In the genomic region with DNA sequence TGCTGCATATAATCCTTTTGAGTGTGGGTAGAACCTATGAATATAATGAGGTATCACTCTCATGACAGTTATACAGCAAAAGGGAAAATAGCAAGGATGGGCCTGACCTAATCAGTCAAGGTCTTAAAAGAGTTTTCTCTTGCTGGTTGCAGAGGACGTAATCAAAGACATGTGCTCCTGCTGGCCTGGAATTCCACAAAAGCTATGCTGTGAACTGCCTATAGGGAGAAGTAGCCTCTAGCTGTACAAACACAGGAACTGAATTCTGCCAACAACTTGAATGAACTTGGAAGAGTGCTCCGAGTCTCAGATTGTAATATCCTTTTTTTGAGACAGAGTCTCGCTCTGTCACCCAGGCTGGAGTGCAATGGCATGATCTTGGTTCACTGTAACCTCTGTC, we compare ENCODE assay signal across 31 cellular contexts.
"Had no signal": no experiment of that assay in that cellular context is flagged by ENCODE, and none has a peak within 500 bp of the region (broad histone marks: within the 10 kb centered on the region; RNA-seq: fewer than 3 reads in every experiment).

No MANE protein-coding gene starts in this region.

- H2AFZ ChIP-seq: PC-9 had no signal

- H3K4me3 Mint-ChIP-seq: activated B cell treated with CpG ODN at 0.5 μM for 24 hours; activated CD4-positive, alpha-beta memory T cell treated with anti-CD3 and anti-CD28 coated beads for 36 hours; activated naive CD4-positive, alpha-beta T cell treated with anti-CD3 and anti-CD28 coated beads for 36 hours; activated T-cell treated with anti-CD3 and anti-CD28 coated beads, Interleukin-2, amount 50 U/mL, for 4 hours; activated T-helper 1 cell treated with anti-CD3 and anti-CD28 coated beads, Interleukin-12 subunit alpha, Interleukin-12 subunit beta, Interleukin-2, Interleukin-4 antibody, amounts not matched to agents 30 ng/mL and 10 ng/mL and 1 ng/mL, durations not matched to agents 14 hours and 24 hours and 36 hours; brain had no signal

- H3K4me2 ChIP-seq: PC-9 had no signal

- H3K36me3 Mint-ChIP-seq: activated CD4-positive, alpha-beta memory T cell treated with anti-CD3 and anti-CD28 coated beads for 36 hours; activated naive CD4-positive, alpha-beta T cell treated with anti-CD3 and anti-CD28 coated beads, Interleukin-2, amount 50 U/mL, for 72 hours; brain had no signal

- ATAC-seq: activated naive CD4-positive, alpha-beta T cell treated with anti-CD3 and anti-CD28 coated beads, Interleukin-2, amount 50 U/mL, for 72 hours; activated T-cell treated with anti-CD3 and anti-CD28 coated beads, Interleukin-2, amount 50 U/mL, for 4 hours; K562 had no signal

- H3K9me3 Mint-ChIP-seq: activated CD4-positive, alpha-beta memory T cell treated with anti-CD3 and anti-CD28 coated beads for 36 hours; activated T-cell treated with anti-CD3 and anti-CD28 coated beads, Interleukin-2, amount 50 U/mL, for 4 hours; activated T-helper 1 cell treated with anti-CD3 and anti-CD28 coated beads, Interleukin-12 subunit alpha, Interleukin-12 subunit beta, Interleukin-2, Interleukin-4 antibody, amounts not matched to agents 30 ng/mL and 10 ng/mL and 1 ng/mL, durations not matched to agents 14 hours and 24 hours and 36 hours; brain had no signal

- H3K4me1 Mint-ChIP-seq: activated B cell treated with CpG ODN at 0.5 μM for 24 hours had no signal

- H3K27me3 Mint-ChIP-seq: activated B cell treated with CpG ODN at 0.5 μM for 24 hours, brain had no signal

- H3K4me3 ChIP-seq: K562, PC-9 had no signal

- H3K27ac ChIP-seq: PC-9 had no signal

- DNase-seq: activated B cell treated with CpG ODN at 0.5 μM for 24 hours; activated CD4-positive, alpha-beta memory T cell treated with anti-CD3 and anti-CD28 coated beads for 36 hours; activated CD4-positive, alpha-beta T cell treated with anti-CD3 and anti-CD28 coated beads for 4 hours; activated CD4-positive, alpha-beta T cell treated with anti-CD3 and anti-CD28 coated beads, Interleukin-2, amount 50 U/mL, for 1 hour; activated CD4-positive, CD25-positive, alpha-beta regulatory T cell treated with anti-CD3 and anti-CD28 coated beads, Interleukin-2, amount 50 U/mL, for 72 hours; activated CD8-positive, alpha-beta memory T cell treated with anti-CD3 and anti-CD28 coated beads, Interleukin-2, amount 50 U/mL, for 4 hours; activated gamma-delta T cell treated with Interleukin-2 at 50 U/mL for 16 hours; activated naive CD4-positive, alpha-beta T cell treated with anti-CD3 and anti-CD28 coated beads for 36 hours; activated T-cell treated with anti-CD3 and anti-CD28 coated beads for 4 hours; activated T-cell treated with anti-CD3 and anti-CD28 coated beads, Interleukin-2, amount 50 U/mL, for 4 hours; anterior cingulate cortex; IMR-90; NCI-H1092 treated with DMSO at 0.1 percent for 48 hours; NCI-H1417; NCI-H146; NCI-H187; NCI-H2029 treated with DMSO at 0.1 percent for 48 hours; NCI-H2107; NCI-H2171; NCI-H510A; NCI-H526; NCI-H748 treated with DMSO at 0.1 percent for 48 hours; NK-92 treated with Interleukin-12 subunit alpha and Interleukin-12 subunit beta, amount 100 ng/mL, for 24 hours; PC-9; Right ventricle myocardium superior had no signal

- FAIRE-seq: bronchial epithelial cell, K562, TTC549 had no signal

- H3K27ac Mint-ChIP-seq: activated B cell treated with CpG ODN at 0.5 μM for 24 hours; activated CD4-positive, alpha-beta memory T cell treated with anti-CD3 and anti-CD28 coated beads for 36 hours; activated naive CD4-positive, alpha-beta T cell treated with anti-CD3 and anti-CD28 coated beads for 36 hours; activated naive CD4-positive, alpha-beta T cell treated with anti-CD3 and anti-CD28 coated beads, Interleukin-2, amount 50 U/mL, for 72 hours; activated T-helper 1 cell treated with anti-CD3 and anti-CD28 coated beads, Interleukin-12 subunit alpha, Interleukin-12 subunit beta, Interleukin-2, Interleukin-4 antibody, amounts not matched to agents 30 ng/mL and 10 ng/mL and 1 ng/mL, durations not matched to agents 14 hours and 24 hours and 36 hours; brain had no signal
